In the genomic region with DNA sequence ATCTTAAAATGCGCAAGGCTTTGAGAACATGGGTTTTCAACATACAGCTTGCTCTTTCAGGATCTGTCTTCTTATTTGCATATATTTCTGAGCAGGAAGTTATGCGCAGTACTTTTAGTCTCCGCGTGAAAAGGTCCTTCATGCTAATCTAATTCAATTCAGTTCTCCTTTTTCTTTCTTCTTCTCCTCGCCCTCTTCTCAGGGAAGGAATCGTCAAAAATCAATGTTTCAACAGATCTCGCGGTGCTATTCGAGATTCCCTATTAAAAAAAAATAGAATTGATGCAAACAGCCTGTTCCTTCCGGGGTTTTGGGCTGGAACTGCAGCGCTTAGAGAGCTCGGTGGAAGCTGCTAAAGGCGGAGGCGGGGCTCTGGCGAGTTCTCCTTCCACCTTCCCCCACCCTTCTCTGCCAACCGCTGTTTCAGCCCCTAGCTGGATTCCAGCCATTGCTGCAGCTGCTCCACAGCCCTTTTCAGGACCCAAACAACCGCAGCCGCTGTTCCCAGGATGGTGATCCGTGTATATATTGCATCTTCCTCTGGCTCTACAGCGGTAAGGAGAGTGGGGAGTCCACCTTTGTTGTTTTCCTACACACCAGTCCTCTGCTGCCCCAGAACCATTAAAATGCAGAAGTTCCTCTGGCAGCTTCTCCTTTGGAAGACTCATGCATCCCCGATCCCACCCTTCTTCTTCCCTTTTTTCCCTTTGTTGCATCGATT, we compare ENCODE assay signal across 1 cellular context.
TF ChIP-seq lines count a peak whose summit lies in the region.

A gene with protein sequence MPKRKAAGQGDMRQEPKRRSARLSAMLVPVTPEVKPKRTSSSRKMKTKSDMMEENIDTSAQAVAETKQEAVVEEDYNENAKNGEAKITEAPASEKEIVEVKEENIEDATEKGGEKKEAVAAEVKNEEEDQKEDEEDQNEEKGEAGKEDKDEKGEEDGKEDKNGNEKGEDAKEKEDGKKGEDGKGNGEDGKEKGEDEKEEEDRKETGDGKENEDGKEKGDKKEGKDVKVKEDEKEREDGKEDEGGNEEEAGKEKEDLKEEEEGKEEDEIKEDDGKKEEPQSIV (minus strand): TSS at position 222 of the 721 bp plus-strand sequence. CDS start 80,364 bp downstream, outside the sequence.
SH3BGRL (plus strand) TSS at position 411 of the 721 bp plus-strand sequence; CDS start at position 510, 99 bp downstream.

TF ChIP-seq in HCT116, 20 proteins besides CTCF, POLR2A, EP300 and RAD21 (continued from another document):
- TF ChIP-seq, protein P1, sequence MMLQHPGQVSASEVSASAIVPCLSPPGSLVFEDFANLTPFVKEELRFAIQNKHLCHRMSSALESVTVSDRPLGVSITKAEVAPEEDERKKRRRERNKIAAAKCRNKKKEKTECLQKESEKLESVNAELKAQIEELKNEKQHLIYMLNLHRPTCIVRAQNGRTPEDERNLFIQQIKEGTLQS (IDR thresholded peaks at IDR 0.05): no peak
- TF ChIP-seq ELF1 (IDR thresholded peaks at IDR 0.05; ENCODE audit: borderline replicate concordance, low read depth) (peak; percentile 55), FOSL1 (IDR thresholded peaks at IDR 0.05; ENCODE audit: low read depth) (no peak), YY1 (IDR thresholded peaks at IDR 0.05; ENCODE audit: extremely low read depth, insufficient replicate concordance, low read depth, low read length) (no peak), EZH2 (IDR thresholded peaks at IDR 0.05) (no peak)
